28 cellular contexts compared by ENCODE assay signal in genomic region chr5:38953426-38953825, GRCh38.
"Had no signal": no experiment of that assay in that cellular context is flagged by ENCODE, and none has a peak within 500 bp of the region (broad histone marks: within the 10 kb centered on the region; RNA-seq: fewer than 3 reads in every experiment).

No MANE protein-coding gene starts in this region.

- FAIRE-seq: endothelial cell of umbilical vein had no signal

- H3K4me3 ChIP-seq: adrenal gland, ascending aorta, breast epithelium, cardiac muscle cell, colonic mucosa, esophagus squamous epithelium, gastroesophageal sphincter had no signal

- H3K4me1 ChIP-seq: adrenal gland, ascending aorta, breast epithelium, colonic mucosa, esophagus squamous epithelium had no signal

- ATAC-seq: activated CD4-positive, alpha-beta T cell treated with anti-CD3 and anti-CD28 coated beads for 36 hours; activated CD8-positive, alpha-beta memory T cell treated with anti-CD3 and anti-CD28 coated beads, Interleukin-2, amount 10 ng/mL, durations not matched to agents 7 days and 5 days; activated CD8-positive, alpha-beta T cell treated with anti-CD3 and anti-CD28 coated beads, Interleukin-2, amount 10 ng/mL, durations not matched to agents 7 days and 5 days; activated naive CD8-positive, alpha-beta T cell treated with anti-CD3 and anti-CD28 coated beads, Interleukin-2, amount 50 U/mL, for 24 hours; gastroesophageal sphincter had no signal

- H3K36me3 ChIP-seq: breast epithelium had no signal

- H3K27me3 ChIP-seq: adrenal gland, ascending aorta, breast epithelium, cardiac muscle cell, colonic mucosa, esophagus squamous epithelium, gastroesophageal sphincter had no signal

- H3K27ac ChIP-seq: adrenal gland, ascending aorta, breast epithelium, cardiac muscle cell, colonic mucosa, epithelial cell of prostate, esophagus squamous epithelium had no signal

- DNase-seq: activated CD4-positive, alpha-beta memory T cell treated with anti-CD3 and anti-CD28 coated beads for 36 hours; activated CD4-positive, alpha-beta T cell treated with anti-CD3 and anti-CD28 coated beads for 36 hours; activated CD4-positive, alpha-beta T cell treated with anti-CD3 and anti-CD28 coated beads, Interleukin-2, amount 10 ng/mL, durations not matched to agents 24 days and 14 days; activated CD4-positive, CD25-positive, alpha-beta regulatory T cell; activated CD4-positive, CD25-positive, alpha-beta regulatory T cell treated with anti-CD3 and anti-CD28 coated beads, Interleukin-2, amount 50 U/mL, for 72 hours; activated CD8-positive, alpha-beta memory T cell treated with anti-CD3 and anti-CD28 coated beads, Interleukin-2, amount 10 ng/mL, durations not matched to agents 7 days and 5 days; activated CD8-positive, alpha-beta memory T cell treated with anti-CD3 and anti-CD28 coated beads, Interleukin-2, amount 50 U/mL, for 4 hours; activated CD8-positive, alpha-beta T cell treated with anti-CD3 and anti-CD28 coated beads, Interleukin-2, amount 10 ng/mL, durations not matched to agents 7 days and 5 days; activated effector memory CD4-positive, alpha-beta T cell treated with anti-CD3 and anti-CD28 coated beads, Interleukin-2, amount 50 U/mL, for 16 hours; activated naive CD4-positive, alpha-beta T cell treated with anti-CD3 and anti-CD28 coated beads for 36 hours; activated naive CD8-positive, alpha-beta T cell treated with anti-CD3 and anti-CD28 coated beads for 36 hours; activated naive CD8-positive, alpha-beta T cell treated with anti-CD3 and anti-CD28 coated beads, Interleukin-2, amount 50 U/mL, for 24 hours; activated T-cell treated with anti-CD3 and anti-CD28 coated beads, Interleukin-2, amount 50 U/mL, for 1 hour; activated T-cell treated with anti-CD3 and anti-CD28 coated beads, Interleukin-2, amount 50 U/mL, for 48 hours; adrenal gland; central memory CD4-positive, alpha-beta T cell; cerebellar nuclear complex; colonic mucosa; effector CD8-positive, alpha-beta T cell; esophagus squamous epithelium; foreskin melanocyte; T-helper 2 cell had no signal

- H3K9me3 ChIP-seq: adrenal gland, ascending aorta, breast epithelium, colonic mucosa, esophagus squamous epithelium, gastroesophageal sphincter had no signal
